10 cellular contexts compared by ENCODE assay signal in the genomic region with DNA sequence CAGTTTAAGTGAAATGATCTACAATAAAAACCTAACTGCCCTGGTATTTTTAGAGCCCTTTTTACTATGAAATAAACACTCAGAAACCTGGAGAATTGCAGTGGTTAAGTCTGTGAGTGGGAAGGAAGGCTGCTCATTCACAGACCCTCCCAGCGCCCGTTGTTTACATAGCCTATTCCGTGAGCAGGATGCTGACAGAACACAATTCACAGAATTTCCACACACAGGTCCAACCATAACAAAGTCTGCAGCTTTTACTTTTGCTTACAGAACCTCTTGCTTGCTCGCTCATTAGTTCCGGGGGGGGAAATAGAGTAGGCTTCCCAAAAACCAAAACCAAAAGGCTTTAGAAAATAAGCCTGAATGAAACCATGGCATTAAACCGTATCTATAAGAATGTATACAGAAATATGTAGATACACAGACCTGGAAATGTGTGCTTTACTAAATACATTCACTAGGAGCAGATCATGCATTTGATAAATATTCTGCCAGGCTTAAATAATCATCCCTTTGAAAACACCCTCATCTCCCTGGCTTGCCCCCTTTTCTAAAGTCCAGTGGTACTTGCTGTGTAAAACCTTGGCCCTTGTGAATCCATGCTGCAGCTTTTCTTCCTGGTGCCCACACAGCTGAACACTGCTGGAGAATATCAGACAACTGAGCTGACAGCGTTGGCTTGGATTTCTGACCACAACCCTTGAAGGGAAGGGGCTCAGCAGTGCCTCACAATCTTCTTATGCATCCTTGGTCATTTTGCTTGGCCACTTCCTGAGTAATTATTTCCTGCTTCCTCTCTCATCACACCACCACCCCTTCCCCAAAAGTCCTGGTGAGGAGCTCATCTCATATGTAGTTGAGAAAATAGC.
DNase-seq lines count a peak whose midpoint lies in the region; ATAC-seq lines count a peak whose summit lies in the region.
"Had no signal": no experiment of that assay in that cellular context is flagged by ENCODE, and none has a peak within 500 bp of the region (broad histone marks: within the 10 kb centered on the region; RNA-seq: fewer than 3 reads in every experiment).

No MANE protein-coding gene starts in this region.

- DNase-seq in NCI-H1417 (lab: John Stamatoyannopoulos, UW) (peak in 2 of 3 experiments; percentile 9 to 46), NCI-H1417 treated with DMSO at 0.1 percent for 48 hours (lab: John Stamatoyannopoulos, UW) (no peak), hepatic stellate cell (ENCODE audit: low spot score) (peak; percentile 39), smooth muscle cell of the brain vasculature (ENCODE audit: low read depth, low spot score) (peak; percentile 78), occipital lobe (lab: John Stamatoyannopoulos, UW) (no peak)
- peak; percentile 22 for DNase-seq in activated naive CD8-positive, alpha-beta T cell treated with anti-CD3 and anti-CD28 coated beads for 36 hours
- no peak for DNase-seq in activated effector memory CD4-positive, alpha-beta T cell treated with anti-CD3 and anti-CD28 coated beads, Interleukin-2, amount 50 U/mL, for 16 hours
- DNase-seq: GOT3 had no signal

- H3K27ac Mint-ChIP-seq in activated naive CD8-positive, alpha-beta T cell treated with anti-CD3 and anti-CD28 coated beads for 36 hours = peak overlapping the region; percentile 59

- no peak for ATAC-seq in HG02973 (IDR thresholded peaks at IDR 0.05; ENCODE audit: unreplicated experiment)
- ATAC-seq: A549 had no signal

- H3K4me1 Mint-ChIP-seq in activated naive CD8-positive, alpha-beta T cell treated with anti-CD3 and anti-CD28 coated beads for 36 hours = peaks cover 19% of the 10 kb centered on the region

- no peaks in the 10 kb centered on the region for H3K9me3 Mint-ChIP-seq in activated naive CD8-positive, alpha-beta T cell treated with anti-CD3 and anti-CD28 coated beads for 36 hours

- H3K27me3 Mint-ChIP-seq in activated naive CD8-positive, alpha-beta T cell treated with anti-CD3 and anti-CD28 coated beads for 36 hours = no peaks in the 10 kb centered on the region

- H3K36me3 Mint-ChIP-seq in activated naive CD8-positive, alpha-beta T cell treated with anti-CD3 and anti-CD28 coated beads for 36 hours = peaks cover 10% of the 10 kb centered on the region

- peak overlapping the region; percentile 27 for H3K4me3 Mint-ChIP-seq in activated naive CD8-positive, alpha-beta T cell treated with anti-CD3 and anti-CD28 coated beads for 36 hours

Comparison
In these comparisons a context has a peak if more than half of its experiments do, and no peak if none do; other contexts are left out.
1. DNase-seq: peak in NCI-H1417 (2 of 3), activated naive CD8-positive, alpha-beta T cell treated with anti-CD3 and anti-CD28 coated beads for 36 hours (single experiment), hepatic stellate cell (single experiment) and smooth muscle cell of the brain vasculature (single experiment); none in NCI-H1417 treated with DMSO at 0.1 percent for 48 hours (single experiment), activated effector memory CD4-positive, alpha-beta T cell treated with anti-CD3 and anti-CD28 coated beads, Interleukin-2, amount 50 U/mL, for 16 hours (single experiment) and occipital lobe (single experiment).